21 cellular contexts compared by ENCODE assay signal in the genomic region with DNA sequence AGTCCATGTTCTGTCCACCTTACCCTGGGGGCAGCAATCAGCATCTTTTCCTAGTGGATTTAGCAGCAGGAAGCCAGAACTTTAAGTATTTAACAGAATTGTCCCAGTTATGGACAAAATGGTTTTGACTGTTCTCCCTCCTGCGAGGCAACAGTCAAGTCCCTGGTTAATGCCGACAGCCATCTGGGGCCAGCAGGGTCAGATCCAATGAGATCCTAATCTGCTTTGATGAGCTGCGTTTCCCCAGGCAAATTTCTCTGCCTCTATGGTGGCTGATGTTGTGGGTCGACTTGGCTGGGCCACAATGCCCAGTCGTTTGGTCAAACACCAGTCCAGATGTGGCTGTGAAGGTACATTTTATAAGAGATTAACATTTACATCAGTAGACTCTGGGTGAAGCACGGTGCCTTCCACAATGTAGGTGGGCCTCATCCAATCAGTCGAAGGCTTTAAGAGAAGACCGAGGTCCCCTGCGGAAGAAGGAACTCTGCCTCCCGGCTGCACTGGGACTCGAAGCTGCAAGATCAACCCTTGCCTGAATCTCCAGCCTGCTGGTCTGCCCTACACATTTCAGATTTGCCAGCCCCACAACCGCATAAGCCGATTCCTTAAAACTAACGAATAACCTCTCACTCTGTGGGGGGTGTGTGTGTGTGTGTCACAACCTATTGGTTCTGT.
DNase-seq lines count a peak whose midpoint lies in the region; ATAC-seq, FAIRE-seq and TF ChIP-seq lines count a peak whose summit lies in the region.
"Had no signal": no experiment of that assay in that cellular context is flagged by ENCODE, and none has a peak within 500 bp of the region (broad histone marks: within the 10 kb centered on the region; RNA-seq: fewer than 3 reads in every experiment).

No MANE protein-coding gene starts in this region.

- no peak overlapping the region for H3K4me3 ChIP-seq in endodermal cell (ENCODE audit: low read length)
- no peak overlapping the region for H3K4me3 ChIP-seq in MM.1S (ENCODE audit: low read length)
- H3K4me3 ChIP-seq: A549, SJSA1 had no signal

- H3K4me1 ChIP-seq in endodermal cell (ENCODE audit: control insufficient read depth, insufficient read depth, low read length) (no peaks in the 10 kb centered on the region), MM.1S (ENCODE audit: low read length) (peaks cover 15% of the 10 kb centered on the region)
- H3K4me1 ChIP-seq: A549, SJSA1 had no signal

- no peak overlapping the region for H3K4me2 ChIP-seq in MM.1S (ENCODE audit: low read depth, low read length)
- H3K4me2 ChIP-seq: A549 had no signal

- H3K36me3 ChIP-seq in endodermal cell (ENCODE audit: control insufficient read depth, insufficient read depth, low read length) (peaks cover 43% of the 10 kb centered on the region), MM.1S (replicated peaks; ENCODE audit: insufficient read depth, low read length) (no peaks in the 10 kb centered on the region)
- H3K36me3 ChIP-seq: SJSA1 had no signal

- TF ChIP-seq POLR2A in GM12891 (IDR thresholded peaks at IDR 0.05; ENCODE audit: low read depth, low read length), result no peak

- peaks cover 10% of the 10 kb centered on the region for H3F3A ChIP-seq in MM.1S (ENCODE audit: insufficient read depth, low read length)

- H3K9me3 ChIP-seq in endodermal cell (ENCODE audit: control insufficient read depth, low read length), result peaks cover 5% of the 10 kb centered on the region
- no peaks in the 10 kb centered on the region for H3K9me3 ChIP-seq in MM.1S (replicated peaks; ENCODE audit: insufficient read depth, low read length)
- H3K9me3 ChIP-seq: A549, SJSA1 had no signal

- H3K9me2 ChIP-seq in MM.1S (replicated peaks; ENCODE audit: insufficient read depth, low read length), result no peaks in the 10 kb centered on the region

- no peak overlapping the region for H3K9ac ChIP-seq in endodermal cell (ENCODE audit: extremely low read depth, low read length, poor library complexity, severe bottlenecking)
- no peak overlapping the region for H3K9ac ChIP-seq in MM.1S (ENCODE audit: low read length)

- no peak overlapping the region for H3K4me3 Mint-ChIP-seq in endodermal cell
- H3K4me3 Mint-ChIP-seq: CD4-positive, alpha-beta memory T cell; HFFc6 had no signal

- peaks cover 51% of the 10 kb centered on the region for H3K36me3 Mint-ChIP-seq in endodermal cell (ENCODE audit: low read depth)

- FAIRE-seq in GM12891 (lab: Jason Lieb, UNC), result no peak
- FAIRE-seq: A549, GM12892, H54, HepG2 had no signal

- WGBS in endodermal cell (ENCODE audit: insufficient coverage in 1 of 2, insufficient read length in 1 of 2), 2 experiments, result 87 to 93% methylated on average over 7 to 14 of the region's 14 CpGs

- H2AFZ ChIP-seq in MM.1S (ENCODE audit: low read length), result no peak overlapping the region

- no peaks in the 10 kb centered on the region for H3K79me2 ChIP-seq in MM.1S (ENCODE audit: low read length)

- H3K9me3 Mint-ChIP-seq in endodermal cell, result peaks cover 4% of the 10 kb centered on the region

- peak; percentile 42 for DNase-seq in activated effector memory CD4-positive, alpha-beta T cell treated with anti-CD3 and anti-CD28 coated beads, Interleukin-2, amount 50 U/mL, for 16 hours
- no peak for DNase-seq in activated effector memory CD4-positive, alpha-beta T cell treated with Interleukin-2 at 50 U/mL for 16 hours
- DNase-seq in endodermal cell, result peak; percentile 23
- peak; percentile 20 for DNase-seq in posterior vena cava (ENCODE audit: low spot score)
- no peak for DNase-seq in GM12891 (ENCODE audit: insufficient read length, low spot score)
- DNase-seq in MM.1S, result no peak
- DNase-seq: CD4-positive, alpha-beta memory T cell; HFFc6; KG1; MV-4-11; NCI-H1417; NCI-H1930; NCI-H345; NCI-H526 had no signal

- H3K27ac ChIP-seq in endodermal cell (ENCODE audit: low read depth, low read length) (no peak overlapping the region), MM.1S (ENCODE audit: low read length) (no peak overlapping the region)
- H3K27ac ChIP-seq: A549, SJSA1 had no signal

- intact Hi-C loops in posterior vena cava (cut with DNase I), result no loop called here

- TF ChIP-seq CTCF in endodermal cell (conservative IDR thresholded peaks at IDR 0.05), result no peak
- no peak for TF ChIP-seq CTCF in MM.1S (IDR thresholded peaks at IDR 0.05; ENCODE audit: low read length)

- H3K27me3 Mint-ChIP-seq in endodermal cell (ENCODE audit: insufficient read depth), result peaks cover 1% of the 10 kb centered on the region
- H3K27me3 Mint-ChIP-seq: CD4-positive, alpha-beta memory T cell had no signal

- H3K4me1 Mint-ChIP-seq in endodermal cell, result peaks cover 8% of the 10 kb centered on the region
- H3K4me1 Mint-ChIP-seq: CD4-positive, alpha-beta memory T cell had no signal

- no peak overlapping the region for H3K27ac Mint-ChIP-seq in endodermal cell
- H3K27ac Mint-ChIP-seq: CD4-positive, alpha-beta memory T cell; HFFc6 had no signal

- H3K27me3 ChIP-seq in endodermal cell (ENCODE audit: control insufficient read depth, insufficient read depth, low read length, poor library complexity, severe bottlenecking), result no peaks in the 10 kb centered on the region
- no peaks in the 10 kb centered on the region for H3K27me3 ChIP-seq in MM.1S (replicated peaks; ENCODE audit: insufficient read depth, low read length)
- H3K27me3 ChIP-seq: SJSA1 had no signal

- ATAC-seq in HG02973 (IDR thresholded peaks at IDR 0.05; ENCODE audit: unreplicated experiment), result no peak
- ATAC-seq: A549, HepG2, Panc1 had no signal

- no peaks in the 10 kb centered on the region for H4K20me1 ChIP-seq in MM.1S (ENCODE audit: insufficient read depth, low read length)

TF ChIP-seq in GM12891, 5 proteins besides CTCF, POLR2A, EP300 and RAD21:
- TF ChIP-seq TAF1 (IDR thresholded peaks at IDR 0.05; ENCODE audit: low read depth, low read length) (no peak), SPI1 (IDR thresholded peaks at IDR 0.05; ENCODE audit: low read depth, low read length) (no peak), PAX5 (IDR thresholded peaks at IDR 0.05; ENCODE audit: insufficient read depth, low read length, severe bottlenecking) (no peak), POU2F2 (IDR thresholded peaks at IDR 0.05; ENCODE audit: low read depth, low read length) (no peak), POLR2AphosphoS5 (IDR thresholded peaks at IDR 0.05; ENCODE audit: low read depth, low read length) (no peak)

Comparison
In these comparisons a context has a peak if more than half of its experiments do, and no peak if none do; other contexts are left out.
1. DNase-seq: peak in activated effector memory CD4-positive, alpha-beta T cell treated with anti-CD3 and anti-CD28 coated beads, Interleukin-2, amount 50 U/mL, for 16 hours (single experiment), endodermal cell (single experiment) and posterior vena cava (single experiment); none in activated effector memory CD4-positive, alpha-beta T cell treated with Interleukin-2 at 50 U/mL for 16 hours (single experiment), GM12891 (single experiment) and MM.1S (single experiment).